Comparison of ENCODE assay signal across 1 cellular context in the genomic region with DNA sequence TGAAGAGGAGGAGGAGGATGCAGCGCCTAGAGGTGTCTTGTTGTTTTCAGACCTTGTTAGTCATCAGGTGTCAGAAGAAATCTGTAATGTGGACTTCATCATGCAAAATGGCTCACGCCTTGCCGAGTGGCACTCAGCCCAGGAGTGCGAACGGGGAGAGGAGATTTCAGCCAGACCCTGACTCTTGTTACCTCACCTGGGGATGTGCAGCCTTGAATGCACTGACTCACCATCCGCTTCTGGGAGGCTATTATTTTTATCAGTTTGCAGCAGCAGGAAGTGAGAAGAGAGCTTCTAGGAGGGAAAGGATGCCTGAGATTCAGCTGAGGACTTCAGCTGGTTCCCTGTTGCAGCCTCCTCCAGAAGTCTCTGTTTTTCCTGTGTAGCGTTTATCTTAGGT.
TF ChIP-seq lines count a peak whose summit lies in the region.

No MANE protein-coding gene starts in this region.

TF ChIP-seq in IMR-90, 13 proteins besides CTCF, POLR2A, EP300 and RAD21:
- no peak for TF ChIP-seq NFE2L2 (IDR thresholded peaks at IDR 0.05; ENCODE audit: low read depth, low read length)
- TF ChIP-seq CEBPB (IDR thresholded peaks at IDR 0.05; ENCODE audit: low read depth, low read length): 0 out of 2 replicates have a peak, but pooled peaks have one; percentile 9
TF ChIP-seq in IMR-90: peak in this region for 1.
